ENCODE assay signal across 23 cellular contexts in genomic region chr13:108077284-108077683, GRCh38.
"Had no signal": no experiment of that assay in that cellular context is flagged by ENCODE, and none has a peak within 500 bp of the region (broad histone marks: within the 10 kb centered on the region; RNA-seq: fewer than 3 reads in every experiment).

No MANE protein-coding gene starts in this region.

- H3K4me2 ChIP-seq: hepatocyte had no signal

- H3K4me1 ChIP-seq: colonic mucosa, esophagus muscularis mucosa, foreskin keratinocyte, gastroesophageal sphincter, heart left ventricle, left lung, lower lobe of right lung had no signal

- H3K4me3 ChIP-seq: colonic mucosa, dorsolateral prefrontal cortex, esophagus muscularis mucosa, gastroesophageal sphincter, heart left ventricle, hepatocyte, left lung, lower lobe of right lung, mucosa of descending colon had no signal

- DNase-seq: colonic mucosa; cortex of kidney; dermis blood vessel endothelial cell; dorsolateral prefrontal cortex; effector CD4-positive, alpha-beta T cell; effector memory CD4-positive, alpha-beta T cell; foreskin keratinocyte; heart left ventricle; left cardiac atrium; left lung; left ventricle myocardium superior; lower lobe of right lung; mesenchymal stem cell; mucosa of descending colon; naive B cell; naive thymus-derived CD8-positive, alpha-beta T cell had no signal

- H2AFZ ChIP-seq: hepatocyte had no signal

- H3K79me2 ChIP-seq: hepatocyte had no signal

- H3K27ac ChIP-seq: colonic mucosa, dorsolateral prefrontal cortex, esophagus muscularis mucosa, foreskin keratinocyte, gastroesophageal sphincter, heart left ventricle, hepatocyte, left lung, lower lobe of right lung had no signal

- H3K36me3 ChIP-seq: colonic mucosa, esophagus muscularis mucosa, gastroesophageal sphincter, heart left ventricle, left lung, lower lobe of right lung had no signal

- FAIRE-seq: endothelial cell of umbilical vein, frontal cortex, islet of Langerhans, keratinocyte had no signal

- H3K27me3 ChIP-seq: colonic mucosa, dorsolateral prefrontal cortex, esophagus muscularis mucosa, foreskin keratinocyte, gastroesophageal sphincter, heart left ventricle, hepatocyte, left lung had no signal

- H3K9me3 ChIP-seq: colonic mucosa, gastroesophageal sphincter had no signal

- ATAC-seq: foreskin keratinocyte; gastroesophageal sphincter; heart left ventricle; left cardiac atrium; left lung; left ventricle myocardium superior; lower lobe of right lung; mucosa of descending colon; naive thymus-derived CD8-positive, alpha-beta T cell had no signal
